In the genomic region with DNA sequence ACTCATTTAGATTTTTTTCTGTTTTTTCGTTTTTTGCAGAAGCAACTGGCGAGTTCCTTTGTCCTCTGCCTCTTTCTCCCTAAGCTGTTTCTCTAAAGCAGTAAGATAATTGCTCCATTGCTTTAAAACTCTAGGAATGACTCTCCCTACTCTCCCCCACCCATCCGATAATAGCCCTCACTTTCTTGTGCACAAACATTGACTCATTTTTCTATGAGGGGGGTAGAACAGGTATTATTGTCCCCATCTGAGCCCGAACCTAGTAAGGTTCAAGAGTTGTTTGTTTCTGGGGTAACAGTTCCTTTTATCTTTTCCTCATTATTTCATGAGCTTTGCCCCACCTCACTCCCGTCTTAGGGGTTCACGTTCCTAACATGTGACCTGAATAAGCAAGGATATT, we compare ENCODE assay signal across 19 cellular contexts.
"Had no signal": no experiment of that assay in that cellular context is flagged by ENCODE, and none has a peak within 500 bp of the region (broad histone marks: within the 10 kb centered on the region; RNA-seq: fewer than 3 reads in every experiment).

No MANE protein-coding gene starts in this region.

- H3K27ac ChIP-seq: heart right ventricle, left lung, sigmoid colon, spleen had no signal

- H3K4me1 Mint-ChIP-seq: activated CD4-positive, alpha-beta T cell treated with anti-CD3 and anti-CD28 coated beads for 36 hours; activated naive CD8-positive, alpha-beta T cell treated with anti-CD3 and anti-CD28 coated beads for 36 hours had no signal

- H3K4me3 Mint-ChIP-seq: activated CD4-positive, alpha-beta T cell treated with anti-CD3 and anti-CD28 coated beads for 36 hours; activated naive CD8-positive, alpha-beta T cell treated with anti-CD3 and anti-CD28 coated beads for 36 hours; activated T-cell treated with anti-CD3 and anti-CD28 coated beads, Interleukin-2, amount 50 U/mL, for 24 hours; natural killer cell treated with Interleukin-12 subunit alpha and Interleukin-12 subunit beta and Interleukin-15 and Interleukin-18, amount 100 ng/mL, for 72 hours had no signal

- H3K27me3 ChIP-seq: sigmoid colon had no signal

- H3K9me3 ChIP-seq: heart right ventricle, left lung, sigmoid colon, spleen had no signal

- ATAC-seq: activated CD4-positive, alpha-beta T cell treated with anti-CD3 and anti-CD28 coated beads for 36 hours; heart right ventricle; left lung; natural killer cell treated with Interleukin-12 subunit alpha and Interleukin-12 subunit beta and Interleukin-15 and Interleukin-18, amount 100 ng/mL, for 72 hours; SK-N-SH treated with all-trans-retinoic acid at 6 μM for 48 hours had no signal

- H3K27ac Mint-ChIP-seq: activated CD4-positive, alpha-beta T cell treated with anti-CD3 and anti-CD28 coated beads for 36 hours; activated naive CD8-positive, alpha-beta T cell treated with anti-CD3 and anti-CD28 coated beads for 36 hours; activated T-cell treated with anti-CD3 and anti-CD28 coated beads, Interleukin-2, amount 50 U/mL, for 24 hours; activated T-helper 2 cell treated with anti-CD3 and anti-CD28 coated beads, Interferon-gamma antibody, Interleukin-2, Interleukin-4, amounts not matched to agents 10 μg/mL and 5 μg/mL and 100 μg/mL, durations not matched to agents 14 hours and 24 hours and 36 hours; natural killer cell treated with Interleukin-12 subunit alpha and Interleukin-12 subunit beta and Interleukin-15 and Interleukin-18, amount 100 ng/mL, for 72 hours had no signal

- H3K4me1 ChIP-seq: spleen had no signal

- H3K4me3 ChIP-seq: heart right ventricle, left lung, lung, sigmoid colon, spleen had no signal

- H3K9me3 Mint-ChIP-seq: activated naive CD8-positive, alpha-beta T cell treated with anti-CD3 and anti-CD28 coated beads for 36 hours; activated T-cell treated with anti-CD3 and anti-CD28 coated beads, Interleukin-2, amount 50 U/mL, for 24 hours; activated T-helper 2 cell treated with anti-CD3 and anti-CD28 coated beads, Interferon-gamma antibody, Interleukin-2, Interleukin-4, amounts not matched to agents 10 μg/mL and 5 μg/mL and 100 μg/mL, durations not matched to agents 14 hours and 24 hours and 36 hours; natural killer cell treated with Interleukin-12 subunit alpha and Interleukin-12 subunit beta and Interleukin-15 and Interleukin-18, amount 100 ng/mL, for 72 hours had no signal

- H3K36me3 Mint-ChIP-seq: activated naive CD8-positive, alpha-beta T cell treated with anti-CD3 and anti-CD28 coated beads for 36 hours; natural killer cell treated with Interleukin-12 subunit alpha and Interleukin-12 subunit beta and Interleukin-15 and Interleukin-18, amount 100 ng/mL, for 72 hours had no signal

- H3K36me3 ChIP-seq: heart right ventricle, left lung, sigmoid colon, spleen had no signal

- DNase-seq: activated CD4-positive, alpha-beta T cell treated with anti-CD3 and anti-CD28 coated beads for 36 hours; activated CD4-positive, alpha-beta T cell treated with anti-CD3 and anti-CD28 coated beads, Interleukin-2, amount 50 U/mL, for 4 hours; activated CD8-positive, alpha-beta memory T cell treated with anti-CD3 and anti-CD28 coated beads for 24 hours; activated CD8-positive, alpha-beta memory T cell treated with anti-CD3 and anti-CD28 coated beads, Interleukin-2, amount 50 U/mL, for 4 hours; activated naive CD4-positive, alpha-beta T cell treated with Interleukin-2 at 50 U/mL for 16 hours; activated naive CD8-positive, alpha-beta T cell treated with anti-CD3 and anti-CD28 coated beads for 36 hours; activated T-cell treated with anti-CD3 and anti-CD28 coated beads, Interleukin-2, amount 50 U/mL, for 24 hours; erythroblast; foreskin fibroblast; heart right ventricle; left lung; sigmoid colon; spleen; stimulated activated CD4-positive, alpha-beta T cell treated with anti-CD3 and anti-CD28 coated beads, Interleukin-4, amount 100 ng/mL, for 1 hour; stimulated activated naive CD4-positive, alpha-beta T cell had no signal
